ENCODE assay signal across 12 cellular contexts in the genomic region with DNA sequence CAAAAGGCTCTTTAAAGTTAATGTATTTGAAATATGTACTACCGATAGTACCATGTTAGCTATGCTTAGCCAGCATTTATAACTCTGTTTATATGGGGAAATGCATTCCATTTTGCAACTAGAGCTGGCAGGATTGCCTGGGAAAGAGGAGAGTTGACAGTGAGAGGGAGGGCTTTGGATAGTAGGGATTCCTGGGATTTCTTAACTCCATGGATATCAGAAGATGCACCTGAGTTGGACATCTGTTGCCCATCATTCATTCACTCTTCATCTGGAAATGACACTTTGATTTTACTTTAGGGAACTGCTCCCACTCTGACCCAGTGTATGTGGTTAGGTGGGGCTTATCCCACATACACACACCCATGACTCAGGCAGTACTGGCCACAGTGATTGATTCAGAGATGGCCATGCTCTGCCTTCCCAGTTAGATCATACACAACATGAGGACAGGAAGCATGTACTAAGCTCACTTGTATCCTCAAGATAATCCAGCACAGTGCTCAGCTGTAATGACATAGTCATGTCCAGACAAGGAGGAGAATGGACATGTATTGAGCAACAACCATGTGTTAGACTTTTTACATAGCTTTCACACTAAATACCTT.
DNase-seq lines count a peak whose midpoint lies in the region; ATAC-seq and TF ChIP-seq lines count a peak whose summit lies in the region.
"Had no signal": no experiment of that assay in that cellular context is flagged by ENCODE, and none has a peak within 500 bp of the region (broad histone marks: within the 10 kb centered on the region; RNA-seq: fewer than 3 reads in every experiment).

No MANE protein-coding gene starts in this region.

- H4K8ac ChIP-seq in neuronal stem cell (ENCODE audit: low read depth, low read length): no peak overlapping the region

- no peak overlapping the region for H2BK15ac ChIP-seq in neuronal stem cell (ENCODE audit: low read length)

- H4K20me1 ChIP-seq in mammary epithelial cell (ENCODE audit: insufficient read depth, low read length): no peaks in the 10 kb centered on the region

- H3K4me2 ChIP-seq in mammary epithelial cell (ENCODE audit: insufficient read depth, low read depth, low read length) (no peak overlapping the region), neuronal stem cell (ENCODE audit: insufficient read depth, low read length, poor library complexity, severe bottlenecking) (no peak overlapping the region)

- peak overlapping the region; percentile 14 for H2AFZ ChIP-seq in mammary epithelial cell (ENCODE audit: low read depth, low read length)
- no peak overlapping the region for H2AFZ ChIP-seq in neuronal stem cell (ENCODE audit: low read length)

- CTCF ChIA-PET in mammary epithelial cell (lab: Charles Lee; ENCODE audit: low non-redundant PET): no interaction called here

- H3K4me1 ChIP-seq in mammary epithelial cell (ENCODE audit: insufficient read depth, low read length) (peaks cover 15% of the 10 kb centered on the region), lung (ENCODE audit: control insufficient read depth in 2 of 2, insufficient read depth in 2 of 2, low read length in 2 of 2) (peaks cover 0 to 2% of the 10 kb centered on the region in 2 donors), neuronal stem cell (ENCODE audit: control insufficient read depth in 2 of 2, insufficient read depth in 1 of 2, low read depth in 1 of 2, low read length in 2 of 2) (no peaks in the 10 kb centered on the region)
- H3K4me1 ChIP-seq: tibial nerve had no signal

- H3K27ac ChIP-seq in mammary epithelial cell (ENCODE audit: insufficient read depth, low read depth, low read length): peak overlapping the region; percentile 83
- H3K27ac ChIP-seq in lung (ENCODE audit: low read depth in 1 of 2, low read length in 1 of 2): no peak overlapping the region
- no peak overlapping the region for H3K27ac ChIP-seq in neuronal stem cell (replicated peaks; ENCODE audit: low read length)
- H3K27ac ChIP-seq: C4-2B, tibial nerve had no signal

- H3K9ac ChIP-seq in mammary epithelial cell (ENCODE audit: insufficient read depth, low read length) (no peak overlapping the region), neuronal stem cell (ENCODE audit: low read depth, low read length, poor library complexity) (no peak overlapping the region)

- H3K79me2 ChIP-seq in mammary epithelial cell (ENCODE audit: insufficient read depth, low read length): no peaks in the 10 kb centered on the region

- H3K4me3 ChIP-seq in AG10803 (ENCODE audit: low read length) (no peak overlapping the region), MG63 (no peak overlapping the region), mammary epithelial cell (replicated peaks in 1 of 3; ENCODE audit: insufficient read depth in 1 of 3, low read depth in 2 of 3, low read length in 3 of 3) (no peak overlapping the region), lung (no peak overlapping the region), neuronal stem cell (ENCODE audit: low read length in 2 of 2) (no peak overlapping the region)
- H3K4me3 ChIP-seq: tibial nerve had no signal

- no peaks in the 10 kb centered on the region for H3K79me1 ChIP-seq in neuronal stem cell (ENCODE audit: low read depth, low read length)

- H3K18ac ChIP-seq in neuronal stem cell (ENCODE audit: low read length): no peak overlapping the region

- no peak overlapping the region for H2AK5ac ChIP-seq in neuronal stem cell (ENCODE audit: low read depth, low read length)

- no peak overlapping the region for H3K4ac ChIP-seq in neuronal stem cell (ENCODE audit: low read length)

- intact Hi-C loops in mammary epithelial cell (cut with micrococcal nuclease): no loop called here

- H3K36me3 ChIP-seq in MG63 (no peaks in the 10 kb centered on the region), mammary epithelial cell (ENCODE audit: insufficient read depth, low read length) (no peaks in the 10 kb centered on the region), lung (ENCODE audit: control insufficient read depth in 2 of 2, insufficient read depth in 2 of 2, low read length in 2 of 2) (no peaks in the 10 kb centered on the region), neuronal stem cell (replicated peaks in 1 of 2; ENCODE audit: control insufficient read depth in 2 of 2, insufficient read depth in 2 of 2, low read length in 2 of 2) (no peaks in the 10 kb centered on the region)
- H3K36me3 ChIP-seq: tibial nerve had no signal

- no peak overlapping the region for H2BK12ac ChIP-seq in neuronal stem cell (ENCODE audit: low read length)

- peak; percentile 97 for DNase-seq in AG10803 (ENCODE audit: low read depth)
- peak; percentile 4 for DNase-seq in MG63
- peak; percentile 94 for DNase-seq in mammary epithelial cell
- no peak for DNase-seq in lung (ENCODE audit: low spot score)
- DNase-seq in ecto neural progenitor cell (ENCODE audit: low spot score): no peak
- no peak for DNase-seq in neuronal stem cell (ENCODE audit: low spot score)
- DNase-seq: GOT3 had no signal

- no peak overlapping the region for H2BK120ac ChIP-seq in neuronal stem cell (ENCODE audit: low read depth, low read length)

- no peak overlapping the region for H3K14ac ChIP-seq in neuronal stem cell (ENCODE audit: low read length)

- ATAC-seq in lung (ENCODE audit: insufficient read depth, low FRiP score): peak; percentile 63
- no peak for ATAC-seq in HG03175 (IDR thresholded peaks at IDR 0.05; ENCODE audit: unreplicated experiment)
- ATAC-seq in HG03565 (IDR thresholded peaks at IDR 0.05; ENCODE audit: unreplicated experiment): no peak
- ATAC-seq: Panc1 had no signal

- in situ Hi-C loops in mammary epithelial cell (cut with MboI; ENCODE audit: low sequenced_read_pairs in 2 of 2): no loop called here

- H2BK5ac ChIP-seq in neuronal stem cell (ENCODE audit: low read length): no peak overlapping the region

- H4K91ac ChIP-seq in neuronal stem cell (ENCODE audit: low read depth, low read length, poor library complexity): no peak overlapping the region

- BruUV-seq in mammary epithelial cell (replicated peaks; lab: Mats Ljungman, UMichigan): no TSS peak

- no peaks in the 10 kb centered on the region; the same call in 1 of the 2 replicates for H3K9me3 ChIP-seq in MG63
- H3K9me3 ChIP-seq in mammary epithelial cell (replicated peaks; ENCODE audit: insufficient read depth, low read length): no peaks in the 10 kb centered on the region
- peaks cover 2 to 5% of the 10 kb centered on the region in 2 donors for H3K9me3 ChIP-seq in lung (ENCODE audit: control insufficient read depth in 2 of 2, insufficient read depth in 1 of 2, low read length in 1 of 2)
- peaks cover 3 to 6% of the 10 kb centered on the region in 2 donors for H3K9me3 ChIP-seq in neuronal stem cell (replicated peaks in 1 of 2; ENCODE audit: control insufficient read depth in 2 of 2, insufficient read depth in 1 of 2, low read depth in 1 of 2, low read length in 2 of 2)

- H3K27me3 ChIP-seq in MG63 (no peaks in the 10 kb centered on the region), mammary epithelial cell (ENCODE audit: insufficient read depth, low read length) (no peaks in the 10 kb centered on the region), lung (ENCODE audit: control insufficient read depth, insufficient read depth) (no peaks in the 10 kb centered on the region), neuronal stem cell (ENCODE audit: control insufficient read depth in 3 of 3, insufficient read depth in 3 of 3, low read depth in 1 of 3, low read length in 3 of 3) (no peaks in the 10 kb centered on the region)
- H3K27me3 ChIP-seq: tibial nerve had no signal

- TF ChIP-seq CTCF in AG10803 (conservative IDR thresholded peaks at IDR 0.05; ENCODE audit: low read length): no peak
- no peak for TF ChIP-seq CTCF in mammary epithelial cell (conservative IDR thresholded peaks at IDR 0.05 in 1 of 2, IDR thresholded peaks at IDR 0.05 in 1 of 2; ENCODE audit: extremely low read depth in 1 of 2, insufficient read depth in 1 of 2, low read depth in 1 of 2, low read length in 2 of 2)
- no peak for TF ChIP-seq CTCF in lung (IDR thresholded peaks at IDR 0.05; ENCODE audit: control extremely low read depth, extremely low read depth)

- H3K23ac ChIP-seq in neuronal stem cell (ENCODE audit: low read depth, low read length, poor library complexity): no peak overlapping the region

- dilution Hi-C loops in mammary epithelial cell (cut with HindIII; ENCODE audit: low sequenced_read_pairs): no loop called here

- WGBS in mammary epithelial cell (ENCODE audit: low coverage, missing lambda C conversion rate): 61% methylated on average over 1 of the region's 1 CpG
- 70 to 83% methylated on average over 1 of the region's 1 CpG for WGBS in lung, 2 donors
- no CpG with 5 or more reads among the region's 1 CpG for WGBS in neuronal stem cell (ENCODE audit: extremely low coverage in 2 of 2, insufficient read length in 2 of 2, insufficient replicate concordance in 1 of 2), 2 donors

Comparison
In these comparisons a context has a peak if more than half of its experiments do, and no peak if none do; other contexts are left out.
1. DNase-seq: peak in AG10803 (single experiment), MG63 (single experiment) and mammary epithelial cell (single experiment); none in lung (single experiment), ecto neural progenitor cell (single experiment) and neuronal stem cell (single experiment).